Comparison of ENCODE assay signal across 18 cellular contexts in genomic region chr3:190116551-190117067, GRCh38. TPM values are rescaled to one million over a fixed set of nuclear protein-coding genes. Genes with fewer than 3 reads are reported as not detected.
DNase-seq lines count a peak whose midpoint lies in the region; ATAC-seq, FAIRE-seq and TF ChIP-seq lines count a peak whose summit lies in the region.
"Had no signal": no experiment of that assay in that cellular context is flagged by ENCODE, and none has a peak within 500 bp of the region (broad histone marks: within the 10 kb centered on the region; RNA-seq: fewer than 3 reads in every experiment).

No MANE protein-coding gene starts in this region.

- H2BK5ac ChIP-seq in H1 (ENCODE audit: low read depth, low read length) = no peak overlapping the region

- no peak overlapping the region for H3K14ac ChIP-seq in H1 (ENCODE audit: insufficient read length)

- 0 out of 2 replicates have a peak overlapping the region, but pooled peaks have one; percentile 10 for H2AK5ac ChIP-seq in H1 (ENCODE audit: low read depth, low read length)

- peaks cover 24% of the 10 kb centered on the region for H3K36me3 Mint-ChIP-seq in osteocyte (ENCODE audit: unreplicated experiment)
- H3K36me3 Mint-ChIP-seq in activated T-cell treated with anti-CD3 and anti-CD28 coated beads, Interleukin-2, amount 50 U/mL, for 4 hours (ENCODE audit: insufficient read depth) = no peaks in the 10 kb centered on the region
- H3K36me3 Mint-ChIP-seq: CD8-positive, alpha-beta memory T cell; IgD-negative memory B cell had no signal

- no peak for FAIRE-seq in H1 (lab: Jason Lieb, UNC)
- FAIRE-seq: endothelial cell of umbilical vein had no signal

- no peak overlapping the region for H3K56ac ChIP-seq in H1 (replicated peaks; ENCODE audit: insufficient read length, low read depth, low read length)

- no peaks in the 10 kb centered on the region for H3K27me3 Mint-ChIP-seq in osteocyte (ENCODE audit: unreplicated experiment)
- peaks cover 57% of the 10 kb centered on the region for H3K27me3 Mint-ChIP-seq in activated T-cell treated with anti-CD3 and anti-CD28 coated beads, Interleukin-2, amount 50 U/mL, for 4 hours (ENCODE audit: low read depth)

- peaks cover 2% of the 10 kb centered on the region; the same call in 1 of the 2 replicates for H3K23me2 ChIP-seq in H1 (ENCODE audit: low read depth, low read length)

- H3K36me3 ChIP-seq in H1 (ENCODE audit: control insufficient read depth in 2 of 4, insufficient read depth in 4 of 4, low read length in 3 of 4) = peaks cover 0 to 5% (median 0%) of the 10 kb centered on the region in 4 experiments; a peak in 2 of 8 replicates
- H3K36me3 ChIP-seq: neutrophil had no signal

- H3K4me2 ChIP-seq in H1 (ENCODE audit: insufficient read depth in 1 of 2, low read depth in 2 of 2, low read length in 2 of 2) = peak overlapping the region in 1 of 2 experiments; percentile 21; a peak in 1 of 4 replicates
- H3K4me2 ChIP-seq: smooth muscle cell had no signal

- H3K23ac ChIP-seq in H1 (ENCODE audit: insufficient read length) = no peak overlapping the region

- 81% methylated on average over 3 of the region's 3 CpGs; no CpG with 5 or more reads in 1 of the 2 experiments for WGBS in H1 (ENCODE audit: extremely low coverage in 1 of 2, insufficient coverage in 1 of 2, insufficient read length in 1 of 2, insufficient replicate concordance in 2 of 2, low coverage in 1 of 2, low lambda C conversion rate in 2 of 2, missing lambda C conversion rate in 1 of 2), 2 experiments

- H3K27ac Mint-ChIP-seq in osteocyte (ENCODE audit: unreplicated experiment) = peak overlapping the region; percentile 95
- H3K27ac Mint-ChIP-seq: CD8-positive, alpha-beta memory T cell; IgD-negative memory B cell had no signal

- POLR2A ChIA-PET in H1 (lab: Charles Lee; ENCODE audit: partially characterized antibody) = interaction anchor here (1.2 kb wide), 1 partner anchor 9 kb away, joined by 3 read pairs; no protein-coding TSS in a partner anchor

- no peak overlapping the region for H4K8ac ChIP-seq in H1 (ENCODE audit: extremely low read depth, insufficient read depth, low read length)

- no peak overlapping the region for H3K9ac ChIP-seq in H1 (replicated peaks in 1 of 4; ENCODE audit: extremely low read depth in 1 of 4, low read depth in 3 of 4, low read length in 3 of 4)

- H3K27me3 ChIP-seq in H1 (replicated peaks in 1 of 4; ENCODE audit: control insufficient read depth in 3 of 4, extremely low read depth in 1 of 4, insufficient read depth in 3 of 4, low read length in 3 of 4) = peaks cover 0 to 6% (median 1%) of the 10 kb centered on the region in 4 experiments; a peak in 4 of 7 replicates

- H4K20me1 ChIP-seq in H1 (replicated peaks in 1 of 2; ENCODE audit: control insufficient read depth in 1 of 2, insufficient read depth in 2 of 2, low read length in 2 of 2) = no peaks in the 10 kb centered on the region

- no peak overlapping the region for H2BK15ac ChIP-seq in H1 (ENCODE audit: low read length)

- no peak for ATAC-seq in activated T-cell treated with anti-CD3 and anti-CD28 coated beads, Interleukin-2, amount 50 U/mL, for 4 hours

- no peak overlapping the region for H2BK20ac ChIP-seq in H1 (ENCODE audit: low read length)

- peaks cover 0 to 16% (median 6%) of the 10 kb centered on the region in 4 experiments; a peak in 6 of 7 replicates for H3K4me1 ChIP-seq in H1 (replicated peaks in 1 of 4; ENCODE audit: control insufficient read depth in 3 of 4, insufficient read depth in 4 of 4, low read length in 3 of 4)

- TF ChIP-seq RAD21 in H1 (IDR thresholded peaks at IDR 0.05 in 1 of 2, conservative IDR thresholded peaks at IDR 0.05 in 1 of 2; ENCODE audit: low read depth in 2 of 2, low read length in 2 of 2) = no peak

- TF ChIP-seq CTCF in GM12875 (IDR thresholded peaks at IDR 0.05; ENCODE audit: borderline replicate concordance, insufficient read depth, low read depth, low read length) (no peak), H1 (IDR thresholded peaks at IDR 0.05; ENCODE audit: control extremely low read depth in 1 of 3, insufficient read depth in 1 of 3, low read depth in 1 of 3, low read length in 3 of 3) (no peak), osteocyte (IDR thresholded peaks at IDR 0.05) (no peak)

- H4K91ac ChIP-seq in H1 (replicated peaks; ENCODE audit: insufficient read length, low read length) = no peak overlapping the region

- no peak for TF ChIP-seq POLR2A in H1 (IDR thresholded peaks at IDR 0.05; ENCODE audit: control extremely low read depth in 1 of 2, low read depth in 2 of 2, low read length in 2 of 2)

- H3K4me3 ChIP-seq in GM12875 (ENCODE audit: low read depth, low read length) (peak overlapping the region; percentile 50), H1 (ENCODE audit: extremely low read depth in 1 of 4, insufficient read depth in 2 of 4, low read depth in 3 of 4, low read length in 4 of 4) (0 out of 8 replicates have a peak overlapping the region, but pooled peaks of 1 of the 4 experiments have one; percentile 15)
- H3K4me3 ChIP-seq: smooth muscle cell had no signal

- H3K4me1 Mint-ChIP-seq in osteocyte (ENCODE audit: unreplicated experiment) = peaks cover 76% of the 10 kb centered on the region
- peaks cover 5% of the 10 kb centered on the region for H3K4me1 Mint-ChIP-seq in activated T-cell treated with anti-CD3 and anti-CD28 coated beads, Interleukin-2, amount 50 U/mL, for 4 hours (ENCODE audit: low read depth)

- H3K9me3 ChIP-seq in H1 (ENCODE audit: insufficient read depth in 2 of 2, low read depth in 1 of 2, low read length in 1 of 2) = no peaks in the 10 kb centered on the region
- H3K9me3 ChIP-seq: neutrophil had no signal

- no peak overlapping the region for H4K5ac ChIP-seq in H1 (ENCODE audit: insufficient read length, low read depth, low read length)

- H3K27ac ChIP-seq in H1 (ENCODE audit: low read depth, low read length) = no peak overlapping the region
- H3K27ac ChIP-seq: neutrophil had no signal

- H2BK12ac ChIP-seq in H1 (ENCODE audit: low read depth, low read length) = no peak overlapping the region

- H3K4ac ChIP-seq in H1 (replicated peaks; ENCODE audit: insufficient read length, low read depth, low read length) = no peak overlapping the region

- DNase-seq in H1 (ENCODE audit: low read depth in 1 of 2, low spot score in 2 of 2) = no peak
- DNase-seq in osteocyte (ENCODE audit: extremely low spot score, unreplicated experiment) = no peak
- DNase-seq in DMS79 (lab: John Stamatoyannopoulos, UW) = no peak
- no peak for DNase-seq in NCI-H2029 (lab: John Stamatoyannopoulos, UW)
- no peak for DNase-seq in OCI-M1 (lab: John Stamatoyannopoulos, UW)
- DNase-seq in activated T-cell treated with anti-CD3 and anti-CD28 coated beads, Interleukin-2, amount 50 U/mL, for 4 hours = no peak
- DNase-seq: activated CD8-positive, alpha-beta memory T cell treated with anti-CD3 and anti-CD28 coated beads for 24 hours; activated naive CD4-positive, alpha-beta T cell; CD8-positive, alpha-beta memory T cell; NCI-H526; SHP77 had no signal

- no peaks in the 10 kb centered on the region for H3K79me1 ChIP-seq in H1 (ENCODE audit: low read depth, low read length)

- no peaks in the 10 kb centered on the region for H3K9me3 Mint-ChIP-seq in osteocyte (ENCODE audit: unreplicated experiment)
- H3K9me3 Mint-ChIP-seq in activated T-cell treated with anti-CD3 and anti-CD28 coated beads, Interleukin-2, amount 50 U/mL, for 4 hours = no peaks in the 10 kb centered on the region
- H3K9me3 Mint-ChIP-seq: central memory CD8-positive, alpha-beta T cell had no signal

- TF ChIP-seq EP300 in H1 (IDR thresholded peaks at IDR 0.05; ENCODE audit: borderline replicate concordance in 1 of 2, low read depth in 2 of 2, low read length in 2 of 2) = no peak

- CTCF ChIA-PET in H1 (lab: Charles Lee; ENCODE audit: partially characterized antibody) = interaction anchor here (0.6 to 2.5 kb wide), 11 partner anchors 12 to 206 kb away, joined by 3 to 7 read pairs (median 3); partner anchors contain the start of gene CLDN1

- H2AFZ ChIP-seq in H1 (ENCODE audit: low read length) = no peak overlapping the region

- peak overlapping the region; percentile 91 for H3K4me3 Mint-ChIP-seq in osteocyte (ENCODE audit: unreplicated experiment)
- no peak overlapping the region for H3K4me3 Mint-ChIP-seq in activated T-cell treated with anti-CD3 and anti-CD28 coated beads, Interleukin-2, amount 50 U/mL, for 4 hours
- H3K4me3 Mint-ChIP-seq: CD8-positive, alpha-beta memory T cell; central memory CD8-positive, alpha-beta T cell; IgD-negative memory B cell had no signal

- no peak overlapping the region for H3K18ac ChIP-seq in H1 (ENCODE audit: extremely low read depth, low read length)

- H3K79me2 ChIP-seq in H1 (ENCODE audit: control insufficient read depth in 1 of 2, insufficient read depth in 2 of 2, low read length in 2 of 2) = peaks cover 0 to 73% of the 10 kb centered on the region in 2 experiments; a peak in 2 of 4 replicates

- H2BK120ac ChIP-seq in H1 (replicated peaks; ENCODE audit: low read depth, low read length) = no peak overlapping the region

RNA-seq across cellular contexts. Expression of gene P3H2, which starts 4.1 kb away (rescaled TPM):
- polyA plus RNA-seq in PFSK-1 (2012; ENCODE audit: insufficient read length, low read depth) = 5.2 TPM
- total RNA-seq in H1 (2021; fragmentation: NEBNext Ultra II Directional; extraction: Animal tissue kit (Norgen Biotek cat#: 25700)) = 40.5 and 48.6 TPM in 2 replicates
- polyA plus RNA-seq in H1 (2011; rRNA removed) = 31.1 and 60.4 TPM in 2 replicates
- polyA plus RNA-seq in H1 (2011; cell fraction: cytosol; rRNA removed) = 41.2 TPM
- 23.9 TPM for polyA plus RNA-seq in H1 (2011; cell fraction: nucleus; rRNA removed)
- 56.4 to 73.6 TPM (median 61.0 TPM) in 4 replicates for polyA plus RNA-seq in H1 (2012, experiment 1 of 2)
- 20.1 TPM for polyA plus RNA-seq in H1 (2012, experiment 2 of 2)
- polyA plus RNA-seq in H1 (2013, experiment 1 of 2) = 29.6 TPM
- polyA plus RNA-seq in H1 (2013, experiment 2 of 2) = 29.3 TPM
- polyA minus RNA-seq in H1 (2011; rRNA and poly(A)+ RNA removed) = 48.5 and 64.9 TPM in 2 replicates
- 31.2 TPM for polyA minus RNA-seq in H1 (2011; cell fraction: cytosol; rRNA and poly(A)+ RNA removed)
- 73.6 TPM for polyA minus RNA-seq in H1 (2011; cell fraction: nucleus; rRNA and poly(A)+ RNA removed)
- 132 and 143 TPM in 2 replicates for total RNA-seq in osteocyte
- total RNA-seq in activated T-cell treated with anti-CD3 and anti-CD28 coated beads, Interleukin-2, amount 50 U/mL, for 4 hours = under 1 TPM; 0.13 to 0.40 (median 0.19) TPM
- total RNA-seq: CD8-positive, alpha-beta memory T cell had no signal
- polyA plus RNA-seq: CD8-positive, alpha-beta memory T cell; IgD-negative memory B cell had no signal

Comparison
In these comparisons a context has a peak if more than half of its experiments do, and no peak if none do; other contexts are left out.
1. RNA of gene P3H2, which starts 4.1 kb away (total RNA-seq): 132 to 143 TPM in osteocyte and 40.5 to 48.6 TPM in H1; 0.13 to 0.40 TPM in activated T-cell treated with anti-CD3 and anti-CD28 coated beads, Interleukin-2, amount 50 U/mL, for 4 hours; every median in the first group is over 10 times any median in the second.